Comparison of ENCODE assay signal across 1 cellular context in the genomic region with DNA sequence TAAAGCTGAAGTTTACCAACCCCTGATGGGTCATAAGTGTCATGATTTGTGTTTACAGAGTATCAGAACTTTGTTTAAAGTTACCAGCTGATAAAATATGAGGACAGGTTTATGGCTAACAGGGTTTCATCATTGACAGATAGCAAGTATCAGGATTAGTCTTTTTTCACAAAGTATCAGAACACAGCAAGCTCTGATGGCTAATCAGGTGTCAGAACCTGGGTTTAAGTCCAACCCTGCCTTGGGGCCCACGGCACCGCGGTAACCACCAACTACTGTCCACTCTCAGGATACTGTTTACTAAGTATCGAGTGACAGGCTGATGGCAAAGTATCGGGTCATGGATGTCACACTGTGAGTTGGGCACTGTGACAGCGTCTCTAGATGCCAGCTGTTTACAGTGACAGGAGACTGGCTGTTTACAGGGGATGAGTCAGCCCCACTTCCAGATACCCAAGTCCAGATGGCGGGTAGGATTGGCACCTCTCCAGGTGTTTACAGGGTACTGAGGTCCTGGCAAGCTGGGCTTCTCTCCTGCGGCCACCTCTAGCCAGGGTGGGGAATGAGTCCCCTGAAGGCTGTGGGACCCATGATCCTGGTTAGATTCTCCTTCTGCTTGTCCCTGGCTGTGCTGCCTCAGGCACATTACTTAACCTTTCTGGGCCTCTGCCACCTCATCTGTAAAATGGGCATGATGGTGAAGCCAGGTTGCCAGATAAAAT.
TF ChIP-seq lines count a peak whose summit lies in the region.

No MANE protein-coding gene starts in this region.

TF ChIP-seq in HEK293, 187 proteins besides CTCF, POLR2A, EP300 and RAD21 (continued from another document):
- peak; percentile 55 for TF ChIP-seq ZNF335 (tag by site-specific recombination; conservative IDR thresholded peaks at IDR 0.05)
- no peak for TF ChIP-seq ZSCAN23 (tag by site-specific recombination; IDR thresholded peaks at IDR 0.05)
- 0 out of 2 replicates have a peak, but pooled peaks have one; percentile 32 for TF ChIP-seq ZNF501 (tag by site-specific recombination; IDR thresholded peaks at IDR 0.05)
- no peak for TF ChIP-seq ZNF169 (tag by site-specific recombination; IDR thresholded peaks at IDR 0.05)
- TF ChIP-seq, protein P1, sequence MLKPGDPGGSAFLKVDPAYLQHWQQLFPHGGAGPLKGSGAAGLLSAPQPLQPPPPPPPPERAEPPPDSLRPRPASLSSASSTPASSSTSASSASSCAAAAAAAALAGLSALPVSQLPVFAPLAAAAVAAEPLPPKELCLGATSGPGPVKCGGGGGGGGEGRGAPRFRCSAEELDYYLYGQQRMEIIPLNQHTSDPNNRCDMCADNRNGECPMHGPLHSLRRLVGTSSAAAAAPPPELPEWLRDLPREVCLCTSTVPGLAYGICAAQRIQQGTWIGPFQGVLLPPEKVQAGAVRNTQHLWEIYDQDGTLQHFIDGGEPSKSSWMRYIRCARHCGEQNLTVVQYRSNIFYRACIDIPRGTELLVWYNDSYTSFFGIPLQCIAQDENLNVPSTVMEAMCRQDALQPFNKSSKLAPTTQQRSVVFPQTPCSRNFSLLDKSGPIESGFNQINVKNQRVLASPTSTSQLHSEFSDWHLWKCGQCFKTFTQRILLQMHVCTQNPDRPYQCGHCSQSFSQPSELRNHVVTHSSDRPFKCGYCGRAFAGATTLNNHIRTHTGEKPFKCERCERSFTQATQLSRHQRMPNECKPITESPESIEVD (tag by site-specific recombination; IDR thresholded peaks at IDR 0.05) = no peak; the same call in 1 of the 2 replicates
- TF ChIP-seq ZNF792 (tag by site-specific recombination; IDR thresholded peaks at IDR 0.05) = peak; percentile 100
- no peak for TF ChIP-seq ZNF558 (tag by site-specific recombination; IDR thresholded peaks at IDR 0.05)
